Comparison of ENCODE assay signal across 35 cellular contexts in genomic region chr19:34155686-34156085, GRCh38. TPM values are rescaled to one million over a fixed set of nuclear protein-coding genes. Genes with fewer than 3 reads are reported as not detected.
DNase-seq lines count a peak whose midpoint lies in the region; FAIRE-seq and TF ChIP-seq lines count a peak whose summit lies in the region.
"Had no signal": no experiment of that assay in that cellular context is flagged by ENCODE, and none has a peak within 500 bp of the region (broad histone marks: within the 10 kb centered on the region; RNA-seq: fewer than 3 reads in every experiment).

No MANE protein-coding gene starts in this region.

- no peak overlapping the region for H3K27ac ChIP-seq in trophoblast cell (ENCODE audit: low read depth, low read length)
- H3K27ac ChIP-seq: cardiac muscle cell, pancreas, SJCRH30, thoracic aorta, WERI-Rb-1 had no signal

- no peaks in the 10 kb centered on the region for H3K27me3 Mint-ChIP-seq in activated T-cell treated with anti-CD3 and anti-CD28 coated beads, Interleukin-2, amount 50 U/mL, for 24 hours
- H3K27me3 Mint-ChIP-seq: activated naive CD8-positive, alpha-beta T cell; stimulated activated naive CD8-positive, alpha-beta T cell treated with anti-CD3 and anti-CD28 coated beads, Interleukin-15, Interleukin-2, amounts not matched to agents 100 ng/mL and 50 ng/mL, for 24 hours had no signal

- H3K79me2 ChIP-seq in trophoblast cell (ENCODE audit: control insufficient read depth, insufficient read depth, low read length, poor library complexity), result no peaks in the 10 kb centered on the region

- H3K4me3 ChIP-seq in bronchial epithelial cell (ENCODE audit: low read depth, low read length) (no peak overlapping the region), trophoblast cell (ENCODE audit: low read depth, low read length) (no peak overlapping the region)
- H3K4me3 ChIP-seq: cardiac muscle cell, GM12878, pancreas, SJCRH30, thoracic aorta had no signal

- no peak overlapping the region for H3K14ac ChIP-seq in trophoblast cell (ENCODE audit: low read length)

- H2BK5ac ChIP-seq in trophoblast cell (ENCODE audit: low read depth, low read length, poor library complexity), result no peak overlapping the region

- no peaks in the 10 kb centered on the region for H3K9me3 Mint-ChIP-seq in activated T-cell treated with anti-CD3 and anti-CD28 coated beads, Interleukin-2, amount 50 U/mL, for 24 hours
- H3K9me3 Mint-ChIP-seq: CD8-positive, alpha-beta memory T cell; effector memory CD8-positive, alpha-beta T cell; H9; memory B cell; stimulated activated naive CD8-positive, alpha-beta T cell treated with anti-CD3 and anti-CD28 coated beads, Interleukin-15, Interleukin-2, amounts not matched to agents 100 ng/mL and 50 ng/mL, for 24 hours had no signal

- H2AFZ ChIP-seq in trophoblast cell (ENCODE audit: insufficient read depth, low read length, poor library complexity), result no peak overlapping the region

- no peaks in the 10 kb centered on the region for H3K9me3 ChIP-seq in trophoblast cell (ENCODE audit: insufficient read depth, low read depth, low read length)
- H3K9me3 ChIP-seq: pancreas, SJCRH30, thoracic aorta had no signal

- no peak overlapping the region for H4K91ac ChIP-seq in trophoblast cell (ENCODE audit: low read depth, low read length)

- TF ChIP-seq CTCF in bronchial epithelial cell (IDR thresholded peaks at IDR 0.05; ENCODE audit: insufficient read depth, low read length, severe bottlenecking), result no peak

- no peak overlapping the region for H2BK12ac ChIP-seq in trophoblast cell (ENCODE audit: low read length)

- no peaks in the 10 kb centered on the region for H3K36me3 Mint-ChIP-seq in activated T-cell treated with anti-CD3 and anti-CD28 coated beads, Interleukin-2, amount 50 U/mL, for 24 hours (ENCODE audit: low read depth)
- H3K36me3 Mint-ChIP-seq: CD8-positive, alpha-beta memory T cell; memory B cell had no signal

- DNase-seq in AG08395 (ENCODE audit: low spot score), result peak; percentile 21
- peak; percentile 49 for DNase-seq in HS-27A (ENCODE audit: low read depth)
- peak; percentile 15 for DNase-seq in bronchial epithelial cell (ENCODE audit: low read depth)
- DNase-seq in iris pigment epithelial cell (ENCODE audit: low read depth), result peak; percentile 39
- DNase-seq in activated T-cell treated with anti-CD3 and anti-CD28 coated beads, Interleukin-2, amount 50 U/mL, for 24 hours, result no peak
- no peak for DNase-seq in midbrain (lab: John Stamatoyannopoulos, UW)
- DNase-seq in NCI-H526 treated with DMSO at 0.1 percent for 48 hours (lab: John Stamatoyannopoulos, UW), result no peak
- no peak for DNase-seq in trophoblast cell
- DNase-seq: activated CD4-positive, alpha-beta T cell treated with anti-CD3 and anti-CD28 coated beads for 48 hours; activated effector memory CD4-positive, alpha-beta T cell treated with anti-CD3 and anti-CD28 coated beads, Interleukin-2, amount 50 U/mL, for 16 hours; activated T-cell treated with anti-CD3 and anti-CD28 coated beads, Interleukin-2, amount 50 U/mL, for 1 hour; anterior cingulate cortex; CD8-positive, alpha-beta memory T cell; cortex of kidney; DMS 273 treated with DMSO at 0.1 percent for 48 hours; effector memory CD8-positive, alpha-beta T cell; erythroblast; H9; NCI-H1048; pancreas; retina; RPMI8226; SJCRH30; small intestine; stimulated activated CD4-positive, alpha-beta T cell treated with anti-CD3 and anti-CD28 coated beads, Interleukin-1b, Interleukin-23, amount 100 ng/mL, for 48 hours; T1000; WERI-Rb-1 had no signal

- H3K4me3 Mint-ChIP-seq in activated T-cell treated with anti-CD3 and anti-CD28 coated beads, Interleukin-2, amount 50 U/mL, for 24 hours, result no peak overlapping the region
- H3K4me3 Mint-ChIP-seq: activated naive CD8-positive, alpha-beta T cell; CD8-positive, alpha-beta memory T cell; effector memory CD8-positive, alpha-beta T cell; H9; memory B cell; stimulated activated naive CD8-positive, alpha-beta T cell treated with anti-CD3 and anti-CD28 coated beads, Interleukin-15, Interleukin-2, amounts not matched to agents 100 ng/mL and 50 ng/mL, for 24 hours had no signal

- H3K27me3 ChIP-seq in bronchial epithelial cell (ENCODE audit: control insufficient read depth, insufficient read depth, low read length) (no peaks in the 10 kb centered on the region), trophoblast cell (ENCODE audit: insufficient read depth, low read length) (no peaks in the 10 kb centered on the region)
- H3K27me3 ChIP-seq: cardiac muscle cell, pancreas, SJCRH30 had no signal

- no peaks in the 10 kb centered on the region for H3K4me1 Mint-ChIP-seq in activated T-cell treated with anti-CD3 and anti-CD28 coated beads, Interleukin-2, amount 50 U/mL, for 24 hours (ENCODE audit: low read depth)
- H3K4me1 Mint-ChIP-seq: CD8-positive, alpha-beta memory T cell; H9; memory B cell had no signal

- no peak overlapping the region for H3K23ac ChIP-seq in trophoblast cell (ENCODE audit: low read length)

- no peaks in the 10 kb centered on the region for H3K4me1 ChIP-seq in trophoblast cell (ENCODE audit: control insufficient read depth in 1 of 2, insufficient read depth in 2 of 2, low read length in 2 of 2)
- H3K4me1 ChIP-seq: pancreas, SJCRH30 had no signal

- H4K8ac ChIP-seq in trophoblast cell (ENCODE audit: low read depth, low read length), result no peak overlapping the region

- no peak for FAIRE-seq in bronchial epithelial cell (lab: Jason Lieb, UNC)
- FAIRE-seq: frontal cortex, GM12878, pancreas, small intestine, urothelium cell line had no signal

- no peak overlapping the region for H3K27ac Mint-ChIP-seq in activated T-cell treated with anti-CD3 and anti-CD28 coated beads, Interleukin-2, amount 50 U/mL, for 24 hours
- H3K27ac Mint-ChIP-seq: activated naive CD8-positive, alpha-beta T cell; effector memory CD8-positive, alpha-beta T cell; memory B cell; stimulated activated naive CD8-positive, alpha-beta T cell treated with anti-CD3 and anti-CD28 coated beads, Interleukin-15, Interleukin-2, amounts not matched to agents 100 ng/mL and 50 ng/mL, for 24 hours had no signal

- no peak overlapping the region for H2AK5ac ChIP-seq in trophoblast cell (ENCODE audit: low read length)

- H3K79me1 ChIP-seq in trophoblast cell (ENCODE audit: low read length), result no peaks in the 10 kb centered on the region

- H3K4me2 ChIP-seq in trophoblast cell (ENCODE audit: low read length), result no peak overlapping the region

- no peak overlapping the region for H3K4ac ChIP-seq in trophoblast cell (ENCODE audit: low read depth, low read length)

- H3K9ac ChIP-seq in trophoblast cell (ENCODE audit: low read length), result no peak overlapping the region

- no CpG with 5 or more reads among the region's 5 CpGs for WGBS in trophoblast cell (ENCODE audit: extremely low coverage, insufficient coverage, insufficient read length)

- no peak overlapping the region for H3K18ac ChIP-seq in trophoblast cell (ENCODE audit: low read length)

- no peaks in the 10 kb centered on the region for H3K36me3 ChIP-seq in bronchial epithelial cell (ENCODE audit: control insufficient read depth, insufficient read depth, low read length)
- H3K36me3 ChIP-seq in trophoblast cell (ENCODE audit: control insufficient read depth in 1 of 2, insufficient read depth in 2 of 2, low read length in 2 of 2), result no peaks in the 10 kb centered on the region
- H3K36me3 ChIP-seq: cardiac muscle cell, pancreas, SJCRH30, thoracic aorta, WERI-Rb-1 had no signal

- H2BK120ac ChIP-seq in trophoblast cell (ENCODE audit: insufficient read depth, low read length, poor library complexity), result no peak overlapping the region

- H4K12ac ChIP-seq in trophoblast cell (ENCODE audit: low read depth, low read length), result no peak overlapping the region

RNA-seq across cellular contexts. Expression of gene LSM14A, which starts 16.6 kb away (rescaled TPM):
- 86.1 and 142 TPM in 2 replicates for total RNA-seq in bronchial epithelial cell
- polyA plus RNA-seq in trophoblast cell (2013), result 122 and 128 TPM in 2 replicates

Comparison
In these comparisons a context has a peak if more than half of its experiments do, and no peak if none do; other contexts are left out.
1. DNase-seq: peak in AG08395 (single experiment), HS-27A (single experiment), bronchial epithelial cell (single experiment) and iris pigment epithelial cell (single experiment); none in activated T-cell treated with anti-CD3 and anti-CD28 coated beads, Interleukin-2, amount 50 U/mL, for 24 hours (single experiment), midbrain (single experiment), NCI-H526 treated with DMSO at 0.1 percent for 48 hours (single experiment) and trophoblast cell (0 of 2).